1 cellular context compared by ENCODE assay signal in the genomic region with DNA sequence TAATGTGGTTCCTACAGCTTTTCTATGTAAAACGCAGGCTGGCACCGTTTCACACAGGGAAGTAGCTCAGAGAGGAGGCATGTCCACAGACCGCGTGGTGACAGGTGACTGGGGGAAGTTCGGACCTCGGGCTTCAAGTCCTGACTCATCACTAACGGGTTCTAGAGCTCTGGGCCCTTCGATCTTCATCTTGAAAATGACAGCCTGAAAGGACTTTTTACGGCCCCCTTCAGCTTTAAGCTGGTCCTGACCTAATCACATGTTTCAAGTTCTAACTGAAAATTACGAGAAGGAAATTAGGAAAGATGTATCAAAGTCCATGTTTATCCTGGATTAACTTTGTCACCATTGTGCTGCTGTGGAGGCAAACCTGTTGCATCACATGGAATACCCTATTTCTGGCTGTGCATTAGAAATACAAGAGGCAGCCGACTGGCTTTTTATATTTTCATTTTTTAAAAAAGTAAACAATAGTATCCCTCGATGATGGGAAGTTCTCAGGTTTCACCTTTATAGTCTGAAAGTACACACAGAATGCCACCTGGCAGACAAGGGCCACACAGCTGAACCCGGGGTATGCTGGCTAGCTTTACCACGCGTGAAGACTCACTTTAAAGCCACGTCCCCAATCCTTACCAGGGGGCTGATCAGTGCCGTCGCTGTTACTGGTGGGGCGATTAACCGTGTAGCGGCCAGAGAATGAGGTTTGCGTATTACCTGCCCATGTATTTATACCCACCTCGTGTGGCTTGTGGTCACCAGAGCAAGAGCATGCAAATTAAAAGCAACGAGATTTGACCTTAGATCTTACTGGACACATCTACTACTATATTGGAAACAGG.
A peak's percentile ranks its signal among the peaks of the same experiment; 100 is the strongest.
TF ChIP-seq lines count a peak whose summit lies in the region.

No MANE protein-coding gene starts in this region.

TF ChIP-seq in HepG2, 621 proteins besides CTCF, POLR2A, EP300 and RAD21 (continued from another document and continues in another):
- no peak for TF ChIP-seq MAFG (CRISPR knock-in tag; IDR thresholded peaks at IDR 0.05)
- peak; percentile 97 for TF ChIP-seq BCL6 (CRISPR knock-in tag; IDR thresholded peaks at IDR 0.05)
- no peak for TF ChIP-seq SMARCE1 (IDR thresholded peaks at IDR 0.05; ENCODE audit: borderline replicate concordance)
- no peak for TF ChIP-seq ZFY (CRISPR knock-in tag; IDR thresholded peaks at IDR 0.05)
- TF ChIP-seq BCL3 (CRISPR knock-in tag; IDR thresholded peaks at IDR 0.05), result no peak
- TF ChIP-seq, protein P1, sequence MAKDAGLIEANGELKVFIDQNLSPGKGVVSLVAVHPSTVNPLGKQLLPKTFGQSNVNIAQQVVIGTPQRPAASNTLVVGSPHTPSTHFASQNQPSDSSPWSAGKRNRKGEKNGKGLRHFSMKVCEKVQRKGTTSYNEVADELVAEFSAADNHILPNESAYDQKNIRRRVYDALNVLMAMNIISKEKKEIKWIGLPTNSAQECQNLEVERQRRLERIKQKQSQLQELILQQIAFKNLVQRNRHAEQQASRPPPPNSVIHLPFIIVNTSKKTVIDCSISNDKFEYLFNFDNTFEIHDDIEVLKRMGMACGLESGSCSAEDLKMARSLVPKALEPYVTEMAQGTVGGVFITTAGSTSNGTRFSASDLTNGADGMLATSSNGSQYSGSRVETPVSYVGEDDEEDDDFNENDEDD (CRISPR knock-in tag; IDR thresholded peaks at IDR 0.05; ENCODE audit: borderline replicate concordance), result no peak; the same call in 1 of the 2 replicates
- TF ChIP-seq HHEX (CRISPR knock-in tag; IDR thresholded peaks at IDR 0.05), result peak; percentile 79
- no peak for TF ChIP-seq ARID2 (CRISPR knock-in tag; IDR thresholded peaks at IDR 0.05; ENCODE audit: borderline replicate concordance)
- TF ChIP-seq GTF2F1 (IDR thresholded peaks at IDR 0.05; ENCODE audit: low read length), result no peak
- no peak for TF ChIP-seq HOXA7 (CRISPR knock-in tag; IDR thresholded peaks at IDR 0.05)
- no peak for TF ChIP-seq NFE2L2 (IDR thresholded peaks at IDR 0.05; ENCODE audit: low read length)
- TF ChIP-seq ZNF761 (CRISPR knock-in tag; conservative IDR thresholded peaks at IDR 0.05), result no peak
- TF ChIP-seq ZSCAN25 (CRISPR knock-in tag; IDR thresholded peaks at IDR 0.05), result no peak
- TF ChIP-seq ZNF512 (CRISPR knock-in tag; IDR thresholded peaks at IDR 0.05), result no peak; the same call in 1 of the 2 replicates
- TF ChIP-seq, protein P2, sequence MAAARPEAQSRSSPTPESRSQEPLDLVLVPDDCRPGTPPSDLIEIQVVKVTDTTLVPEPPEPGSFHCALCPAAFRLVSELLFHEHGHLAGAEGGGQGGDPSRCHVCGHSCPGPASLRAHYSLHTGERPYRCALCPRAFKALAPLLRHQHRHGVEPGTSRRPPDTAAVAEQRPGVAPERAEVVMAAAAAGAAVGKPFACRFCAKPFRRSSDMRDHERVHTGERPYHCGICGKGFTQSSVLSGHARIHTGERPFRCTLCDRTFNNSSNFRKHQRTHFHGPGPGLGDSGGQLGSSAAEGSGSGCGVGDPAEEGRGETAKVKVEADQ (CRISPR knock-in tag; IDR thresholded peaks at IDR 0.05; ENCODE audit: borderline replicate concordance), result no peak
- TF ChIP-seq ZKSCAN8 (CRISPR knock-in tag; IDR thresholded peaks at IDR 0.05; ENCODE audit: borderline replicate concordance), result peak; percentile 26; the same call in 1 of the 2 replicates
- TF ChIP-seq HNRNPLL (IDR thresholded peaks at IDR 0.05; ENCODE audit: low read depth, low read length, poor library complexity, severe bottlenecking), result no peak
- TF ChIP-seq NR3C1 (CRISPR knock-in tag; IDR thresholded peaks at IDR 0.05), result no peak
- peak; percentile 99 for TF ChIP-seq ARID5B (CRISPR knock-in tag; IDR thresholded peaks at IDR 0.05)
- TF ChIP-seq HCFC1 (IDR thresholded peaks at IDR 0.05; ENCODE audit: low read depth, low read length), result no peak
- peak; percentile 33; the same call in 1 of the 2 replicates for TF ChIP-seq CCDC6 (CRISPR knock-in tag; IDR thresholded peaks at IDR 0.05)
- 0 out of 2 replicates have a peak, but pooled peaks have one; percentile 62 for TF ChIP-seq MTA1 (CRISPR knock-in tag; IDR thresholded peaks at IDR 0.05; ENCODE audit: borderline replicate concordance)
- peak; percentile 77; the same call in 1 of the 2 replicates for TF ChIP-seq MEF2D (CRISPR knock-in tag; IDR thresholded peaks at IDR 0.05)
- no peak for TF ChIP-seq PCBP2 (optimal IDR thresholded peaks at IDR 0.05; ENCODE audit: low read depth, low read length, poor library complexity, severe bottlenecking)
- TF ChIP-seq THAP8 (CRISPR knock-in tag; IDR thresholded peaks at IDR 0.05; ENCODE audit: borderline replicate concordance), result no peak
- peak; percentile 42; the same call in 1 of the 2 replicates for TF ChIP-seq TRIM24 (CRISPR knock-in tag; IDR thresholded peaks at IDR 0.05)
- peak; percentile 39 for TF ChIP-seq RFX3 (CRISPR knock-in tag; IDR thresholded peaks at IDR 0.05)
- TF ChIP-seq MYNN (CRISPR knock-in tag; IDR thresholded peaks at IDR 0.05; ENCODE audit: low read depth), result no peak; the same call in 1 of the 2 replicates
- TF ChIP-seq ZKSCAN5 (CRISPR knock-in tag; IDR thresholded peaks at IDR 0.05), result no peak
- no peak for TF ChIP-seq ZNF777 (CRISPR knock-in tag; IDR thresholded peaks at IDR 0.05)
- TF ChIP-seq, protein P3, sequence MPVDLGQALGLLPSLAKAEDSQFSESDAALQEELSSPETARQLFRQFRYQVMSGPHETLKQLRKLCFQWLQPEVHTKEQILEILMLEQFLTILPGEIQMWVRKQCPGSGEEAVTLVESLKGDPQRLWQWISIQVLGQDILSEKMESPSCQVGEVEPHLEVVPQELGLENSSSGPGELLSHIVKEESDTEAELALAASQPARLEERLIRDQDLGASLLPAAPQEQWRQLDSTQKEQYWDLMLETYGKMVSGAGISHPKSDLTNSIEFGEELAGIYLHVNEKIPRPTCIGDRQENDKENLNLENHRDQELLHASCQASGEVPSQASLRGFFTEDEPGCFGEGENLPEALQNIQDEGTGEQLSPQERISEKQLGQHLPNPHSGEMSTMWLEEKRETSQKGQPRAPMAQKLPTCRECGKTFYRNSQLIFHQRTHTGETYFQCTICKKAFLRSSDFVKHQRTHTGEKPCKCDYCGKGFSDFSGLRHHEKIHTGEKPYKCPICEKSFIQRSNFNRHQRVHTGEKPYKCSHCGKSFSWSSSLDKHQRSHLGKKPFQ (CRISPR knock-in tag; IDR thresholded peaks at IDR 0.05; ENCODE audit: insufficient replicate concordance), result peak; percentile 83
- peak; percentile 73; the same call in 1 of the 2 replicates for TF ChIP-seq TARDBP (CRISPR knock-in tag; IDR thresholded peaks at IDR 0.05)
- TF ChIP-seq ZNF3 (CRISPR knock-in tag; IDR thresholded peaks at IDR 0.05), result no peak; the same call in 1 of the 2 replicates
- TF ChIP-seq ZNF235 (CRISPR knock-in tag; IDR thresholded peaks at IDR 0.05; ENCODE audit: borderline replicate concordance), result no peak
- TF ChIP-seq ONECUT2 (CRISPR knock-in tag; IDR thresholded peaks at IDR 0.05), result no peak
- TF ChIP-seq NFATC3 (CRISPR knock-in tag; IDR thresholded peaks at IDR 0.05), result no peak
- peak; percentile 62 to 78; a peak in 3 of 4 replicates for TF ChIP-seq NR2F1 (CRISPR knock-in tag; IDR thresholded peaks at IDR 0.05)
- peak; percentile 86 for TF ChIP-seq TCF7 (IDR thresholded peaks at IDR 0.05; ENCODE audit: low read depth)
- TF ChIP-seq ZNF136 (CRISPR knock-in tag; IDR thresholded peaks at IDR 0.05; ENCODE audit: low read depth), result peak; percentile 48
- TF ChIP-seq ZNF776 (CRISPR knock-in tag; IDR thresholded peaks at IDR 0.05), result no peak
- peak; percentile 88 for TF ChIP-seq ZNF501 (CRISPR knock-in tag; IDR thresholded peaks at IDR 0.05)
- TF ChIP-seq ZNF34 (CRISPR knock-in tag; IDR thresholded peaks at IDR 0.05; ENCODE audit: borderline replicate concordance), result no peak; the same call in 1 of the 2 replicates
- no peak for TF ChIP-seq ZMYM3 (CRISPR knock-in tag; IDR thresholded peaks at IDR 0.05)
- no peak for TF ChIP-seq KDM5B (CRISPR knock-in tag; IDR thresholded peaks at IDR 0.05; ENCODE audit: borderline replicate concordance)
- TF ChIP-seq ZNF225 (CRISPR knock-in tag; IDR thresholded peaks at IDR 0.05), result no peak
- no peak; the same call in 1 of the 2 replicates for TF ChIP-seq SMC3 (IDR thresholded peaks at IDR 0.05; ENCODE audit: low read length)
- 0 out of 2 replicates have a peak, but pooled peaks have one; percentile 5 for TF ChIP-seq HNRNPL (IDR thresholded peaks at IDR 0.05; ENCODE audit: low read depth, low read length)
- TF ChIP-seq ATF6 (CRISPR knock-in tag; conservative IDR thresholded peaks at IDR 0.05), result no peak; the same call in 1 of the 2 replicates
- TF ChIP-seq ZNF12 (CRISPR knock-in tag; IDR thresholded peaks at IDR 0.05), result peak; percentile 77; the same call in 1 of the 2 replicates
- TF ChIP-seq TEAD2 (CRISPR knock-in tag; IDR thresholded peaks at IDR 0.05), result no peak
- TF ChIP-seq, protein P4, sequence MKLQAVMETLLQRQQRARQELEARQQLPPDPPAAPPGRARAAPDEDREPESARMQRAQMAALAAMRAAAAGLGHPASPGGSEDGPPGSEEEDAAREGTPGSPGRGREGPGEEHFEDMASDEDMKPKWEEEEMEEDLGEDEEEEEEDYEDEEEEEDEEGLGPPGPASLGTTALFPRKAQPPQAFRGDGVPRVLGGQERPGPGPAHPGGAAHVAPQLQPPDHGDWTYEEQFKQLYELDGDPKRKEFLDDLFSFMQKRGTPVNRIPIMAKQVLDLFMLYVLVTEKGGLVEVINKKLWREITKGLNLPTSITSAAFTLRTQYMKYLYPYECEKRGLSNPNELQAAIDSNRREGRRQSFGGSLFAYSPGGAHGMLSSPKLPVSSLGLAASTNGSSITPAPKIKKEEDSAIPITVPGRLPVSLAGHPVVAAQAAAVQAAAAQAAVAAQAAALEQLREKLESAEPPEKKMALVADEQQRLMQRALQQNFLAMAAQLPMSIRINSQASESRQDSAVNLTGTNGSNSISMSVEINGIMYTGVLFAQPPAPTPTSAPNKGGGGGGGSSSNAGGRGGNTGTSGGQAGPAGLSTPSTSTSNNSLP (IDR thresholded peaks at IDR 0.05; ENCODE audit: low read depth, low read length), result peak; percentile 96
- TF ChIP-seq FLYWCH1 (CRISPR knock-in tag; IDR thresholded peaks at IDR 0.05), result no peak
